1 cellular context compared by ENCODE assay signal in genomic region chr2:234980476-234981187, GRCh38.
TF ChIP-seq lines count a peak whose summit lies in the region.

No MANE protein-coding gene starts in this region.

TF ChIP-seq in HepG2, 621 proteins besides CTCF, POLR2A, EP300 and RAD21 (continued from another document and continues in another):
- 0 out of 2 replicates have a peak, but pooled peaks have one; percentile 38 for TF ChIP-seq POGK (CRISPR knock-in tag; conservative IDR thresholded peaks at IDR 0.05)
- TF ChIP-seq TOE1 (CRISPR knock-in tag; IDR thresholded peaks at IDR 0.05) = no peak
- peak; percentile 55; the same call in 1 of the 2 replicates for TF ChIP-seq POLR2G (IDR thresholded peaks at IDR 0.05; ENCODE audit: low read depth, low read length)
- TF ChIP-seq BRD4 (CRISPR knock-in tag; IDR thresholded peaks at IDR 0.05) = 0 out of 2 replicates have a peak, but pooled peaks have one; percentile 57
- 0 out of 2 replicates have a peak, but pooled peaks have one; percentile 15 for TF ChIP-seq POGZ (CRISPR knock-in tag; IDR thresholded peaks at IDR 0.05)
- no peak for TF ChIP-seq MATR3 (CRISPR knock-in tag; IDR thresholded peaks at IDR 0.05)
- 0 out of 2 replicates have a peak, but pooled peaks have one; percentile 33 for TF ChIP-seq ZNF441 (CRISPR knock-in tag; IDR thresholded peaks at IDR 0.05; ENCODE audit: borderline replicate concordance)
- peak; percentile 58; the same call in 1 of the 2 replicates for TF ChIP-seq ZNF609 (CRISPR knock-in tag; IDR thresholded peaks at IDR 0.05; ENCODE audit: borderline replicate concordance)
- no peak for TF ChIP-seq ZNF282 (IDR thresholded peaks at IDR 0.05; ENCODE audit: partially characterized antibody)
- 0 out of 2 replicates have a peak, but pooled peaks have one; percentile 26 for TF ChIP-seq ZNF317 (CRISPR knock-in tag; IDR thresholded peaks at IDR 0.05)
- peak; percentile 25; the same call in 1 of the 2 replicates for TF ChIP-seq STAG1 (CRISPR knock-in tag; IDR thresholded peaks at IDR 0.05)
- 0 out of 2 replicates have a peak, but pooled peaks have one; percentile 16 for TF ChIP-seq ZFP36L1 (CRISPR knock-in tag; IDR thresholded peaks at IDR 0.05)
- TF ChIP-seq AGO2 (optimal IDR thresholded peaks at IDR 0.05; ENCODE audit: low read depth, low read length) = no peak
- TF ChIP-seq FOXA1 (IDR thresholded peaks at IDR 0.05) = no peak
- peak; percentile 54 for TF ChIP-seq FOXA1 (CRISPR knock-in tag; IDR thresholded peaks at IDR 0.05)
- no peak for TF ChIP-seq ZNF367 (CRISPR knock-in tag; IDR thresholded peaks at IDR 0.05; ENCODE audit: borderline replicate concordance)
- peak; percentile 18; the same call in 1 of the 2 replicates for TF ChIP-seq NFKB2 (CRISPR knock-in tag; IDR thresholded peaks at IDR 0.05; ENCODE audit: borderline replicate concordance)
- peak; percentile 7 for TF ChIP-seq HNRNPH1 (optimal IDR thresholded peaks at IDR 0.05; ENCODE audit: low read depth, low read length)
- TF ChIP-seq HINFP (CRISPR knock-in tag; IDR thresholded peaks at IDR 0.05; ENCODE audit: low read depth) = peak; percentile 14; the same call in 1 of the 2 replicates
- TF ChIP-seq RBM22 (optimal IDR thresholded peaks at IDR 0.05; ENCODE audit: low read length) = peak; percentile 47
- peak; percentile 72; the same call in 1 of the 2 replicates for TF ChIP-seq ZFP91 (CRISPR knock-in tag; IDR thresholded peaks at IDR 0.05; ENCODE audit: borderline replicate concordance)
- TF ChIP-seq CEBPG (CRISPR knock-in tag; IDR thresholded peaks at IDR 0.05) = 0 out of 2 replicates have a peak, but pooled peaks have one; percentile 31
- TF ChIP-seq HDAC2 (CRISPR knock-in tag; IDR thresholded peaks at IDR 0.05) = peak; percentile 85
- peak; percentile 17; the same call in 1 of the 2 replicates for TF ChIP-seq ZNF792 (CRISPR knock-in tag; IDR thresholded peaks at IDR 0.05)
- TF ChIP-seq, protein P1, sequence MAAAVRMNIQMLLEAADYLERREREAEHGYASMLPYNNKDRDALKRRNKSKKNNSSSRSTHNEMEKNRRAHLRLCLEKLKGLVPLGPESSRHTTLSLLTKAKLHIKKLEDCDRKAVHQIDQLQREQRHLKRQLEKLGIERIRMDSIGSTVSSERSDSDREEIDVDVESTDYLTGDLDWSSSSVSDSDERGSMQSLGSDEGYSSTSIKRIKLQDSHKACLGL (CRISPR knock-in tag; IDR thresholded peaks at IDR 0.05) = peak; percentile 79
- TF ChIP-seq MED8 (CRISPR knock-in tag; IDR thresholded peaks at IDR 0.05; ENCODE audit: insufficient replicate concordance) = peak; percentile 58
- TF ChIP-seq ZNF501 (CRISPR knock-in tag; IDR thresholded peaks at IDR 0.05) = peak; percentile 80; the same call in 1 of the 2 replicates
- TF ChIP-seq, protein P2, sequence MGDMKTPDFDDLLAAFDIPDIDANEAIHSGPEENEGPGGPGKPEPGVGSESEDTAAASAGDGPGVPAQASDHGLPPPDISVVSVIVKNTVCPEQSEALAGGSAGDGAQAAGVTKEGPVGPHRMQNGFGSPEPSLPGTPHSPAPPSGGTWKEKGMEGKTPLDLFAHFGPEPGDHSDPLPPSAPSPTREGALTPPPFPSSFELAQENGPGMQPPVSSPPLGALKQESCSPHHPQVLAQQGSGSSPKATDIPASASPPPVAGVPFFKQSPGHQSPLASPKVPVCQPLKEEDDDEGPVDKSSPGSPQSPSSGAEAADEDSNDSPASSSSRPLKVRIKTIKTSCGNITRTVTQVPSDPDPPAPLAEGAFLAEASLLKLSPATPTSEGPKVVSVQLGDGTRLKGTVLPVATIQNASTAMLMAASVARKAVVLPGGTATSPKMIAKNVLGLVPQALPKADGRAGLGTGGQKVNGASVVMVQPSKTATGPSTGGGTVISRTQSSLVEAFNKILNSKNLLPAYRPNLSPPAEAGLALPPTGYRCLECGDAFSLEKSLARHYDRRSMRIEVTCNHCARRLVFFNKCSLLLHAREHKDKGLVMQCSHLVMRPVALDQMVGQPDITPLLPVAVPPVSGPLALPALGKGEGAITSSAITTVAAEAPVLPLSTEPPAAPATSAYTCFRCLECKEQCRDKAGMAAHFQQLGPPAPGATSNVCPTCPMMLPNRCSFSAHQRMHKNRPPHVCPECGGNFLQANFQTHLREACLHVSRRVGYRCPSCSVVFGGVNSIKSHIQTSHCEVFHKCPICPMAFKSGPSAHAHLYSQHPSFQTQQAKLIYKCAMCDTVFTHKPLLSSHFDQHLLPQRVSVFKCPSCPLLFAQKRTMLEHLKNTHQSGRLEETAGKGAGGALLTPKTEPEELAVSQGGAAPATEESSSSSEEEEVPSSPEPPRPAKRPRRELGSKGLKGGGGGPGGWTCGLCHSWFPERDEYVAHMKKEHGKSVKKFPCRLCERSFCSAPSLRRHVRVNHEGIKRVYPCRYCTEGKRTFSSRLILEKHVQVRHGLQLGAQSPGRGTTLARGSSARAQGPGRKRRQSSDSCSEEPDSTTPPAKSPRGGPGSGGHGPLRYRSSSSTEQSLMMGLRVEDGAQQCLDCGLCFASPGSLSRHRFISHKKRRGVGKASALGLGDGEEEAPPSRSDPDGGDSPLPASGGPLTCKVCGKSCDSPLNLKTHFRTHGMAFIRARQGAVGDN (CRISPR knock-in tag; IDR thresholded peaks at IDR 0.05) = peak; percentile 74
- TF ChIP-seq RFX3 (CRISPR knock-in tag; IDR thresholded peaks at IDR 0.05) = 0 out of 2 replicates have a peak, but pooled peaks have one; percentile 28
- peak; percentile 80; the same call in 1 of the 2 replicates for TF ChIP-seq TBX2 (CRISPR knock-in tag; IDR thresholded peaks at IDR 0.05; ENCODE audit: borderline replicate concordance)
- peak; percentile 4; the same call in 1 of the 2 replicates for TF ChIP-seq HNF1A (IDR thresholded peaks at IDR 0.05; ENCODE audit: low read depth)
- 0 out of 2 replicates have a peak, but pooled peaks have one; percentile 15 for TF ChIP-seq HNF1A (CRISPR knock-in tag; IDR thresholded peaks at IDR 0.05; ENCODE audit: borderline replicate concordance)
- peak; percentile 12; the same call in 1 of the 2 replicates for TF ChIP-seq CREM (IDR thresholded peaks at IDR 0.05)
- TF ChIP-seq CREM (CRISPR knock-in tag; IDR thresholded peaks at IDR 0.05) = no peak
- TF ChIP-seq ZMYM4 (CRISPR knock-in tag; IDR thresholded peaks at IDR 0.05) = peak; percentile 26; the same call in 1 of the 2 replicates
- no peak for TF ChIP-seq ZNF546 (CRISPR knock-in tag; conservative IDR thresholded peaks at IDR 0.05)
- TF ChIP-seq THRA (CRISPR knock-in tag; IDR thresholded peaks at IDR 0.05; ENCODE audit: borderline replicate concordance) = peak; percentile 66; the same call in 1 of the 2 replicates
